Comparison of ENCODE assay signal across 22 cellular contexts in genomic region chr3:101158374-101158773, GRCh38.
"Had no signal": no experiment of that assay in that cellular context is flagged by ENCODE, and none has a peak within 500 bp of the region (broad histone marks: within the 10 kb centered on the region; RNA-seq: fewer than 3 reads in every experiment).

No MANE protein-coding gene starts in this region.

- H3K27me3 ChIP-seq: adrenal gland, breast epithelium had no signal

- H3K4me3 ChIP-seq: adrenal gland, breast epithelium had no signal

- H3K4me1 ChIP-seq: adrenal gland, breast epithelium had no signal

- ATAC-seq: activated CD4-positive, CD25-positive, alpha-beta regulatory T cell treated with anti-CD3 and anti-CD28 coated beads, Interleukin-2, amount 50 U/mL, for 24 hours; activated CD8-positive, alpha-beta T cell treated with anti-CD3 and anti-CD28 coated beads for 36 hours had no signal

- H3K27ac ChIP-seq: adrenal gland, breast epithelium had no signal

- H3K36me3 ChIP-seq: adrenal gland, breast epithelium had no signal

- H3K9me3 ChIP-seq: adrenal gland, breast epithelium had no signal

- DNase-seq: activated CD4-positive, alpha-beta T cell treated with anti-CD3 and anti-CD28 coated beads for 4 hours; activated CD8-positive, alpha-beta memory T cell treated with anti-CD3 and anti-CD28 coated beads, Interleukin-2, amount 50 U/mL, for 48 hours; activated CD8-positive, alpha-beta T cell treated with anti-CD3 and anti-CD28 coated beads for 36 hours; activated naive CD4-positive, alpha-beta T cell treated with anti-CD3 and anti-CD28 coated beads, Interleukin-2, amount 50 U/mL, for 16 hours; activated naive CD8-positive, alpha-beta T cell treated with anti-CD3 and anti-CD28 coated beads, Interleukin-2, amount 10 ng/mL, durations not matched to agents 7 days and 5 days; activated T-cell treated with anti-CD3 and anti-CD28 coated beads, Interleukin-2, amount 50 U/mL, for 1 hour; adrenal gland; aorta; central memory CD4-positive, alpha-beta T cell; KG1; NCI-H1092; NCI-H1417; NCI-H1930; NCI-H2171; NCI-H2227 treated with DMSO at 0.1 percent for 48 hours; NCI-H446 treated with DMSO at 0.1 percent for 48 hours; NCI-H526; NCI-H82; NK-92 treated with Interleukin-12 subunit alpha and Interleukin-12 subunit beta, amount 100 ng/mL, for 24 hours; SHP77 treated with DMSO at 0.1 percent for 48 hours had no signal
